Comparison of ENCODE assay signal across 23 cellular contexts in genomic region chr10:98202378-98202777, GRCh38.
"Had no signal": no experiment of that assay in that cellular context is flagged by ENCODE, and none has a peak within 500 bp of the region (broad histone marks: within the 10 kb centered on the region; RNA-seq: fewer than 3 reads in every experiment).

No MANE protein-coding gene starts in this region.

- DNase-seq: natural killer cell; occipital lobe; ovary; psoas muscle; right cardiac atrium; right lobe of liver; sigmoid colon; small intestine; stimulated activated CD4-positive, alpha-beta T cell treated with anti-CD3 and anti-CD28 coated beads, Interleukin-15, amount 100 ng/mL, for 24 hours; stimulated activated CD4-positive, alpha-beta T cell treated with anti-CD3 and anti-CD28 coated beads, Interleukin-2, amount 100 ng/mL, for 24 hours; stimulated activated CD4-positive, alpha-beta T cell treated with anti-CD3 and anti-CD28 coated beads, Interleukin-2, amount 100 ng/mL, for 48 hours; stimulated activated CD4-positive, alpha-beta T cell treated with anti-CD3 and anti-CD28 coated beads, Interleukin-4, amount 100 ng/mL, for 24 hours; stimulated activated naive B cell treated with anti-CD40 and anti-IgM and Interleukin-4, amounts not matched to agents 10 μg/mL and 1 μg/mL and 100 μg/mL, for 72 hours; stimulated activated naive CD4-positive, alpha-beta T cell treated with Interleukin-2 at 50 U/mL for 16 hours; stomach; thyroid gland; trophoblast cell; uterus had no signal

- H3K27me3 Mint-ChIP-seq: progenitor cell of endocrine pancreas; stimulated activated naive B cell treated with anti-CD40 and anti-IgM and Interleukin-4, amounts not matched to agents 10 μg/mL and 1 μg/mL and 100 μg/mL, for 72 hours; stimulated activated naive CD8-positive, alpha-beta T cell treated with anti-CD3 and anti-CD28 coated beads, Interleukin-15, Interleukin-2, amounts not matched to agents 100 ng/mL and 50 ng/mL, for 24 hours had no signal

- H3K27ac Mint-ChIP-seq: natural killer cell; nephron; neural progenitor cell; progenitor cell of endocrine pancreas; stimulated activated effector memory CD8-positive, alpha-beta T cell treated with anti-CD3 and anti-CD28 coated beads, Interleukin-12 subunit alpha, Interleukin-12 subunit beta, amount 100 ng/mL, for 72 hours; stimulated activated naive B cell treated with anti-CD40 and anti-IgM and Interleukin-4, amounts not matched to agents 10 μg/mL and 1 μg/mL and 100 μg/mL, for 72 hours; stimulated activated naive CD8-positive, alpha-beta T cell treated with anti-CD3 and anti-CD28 coated beads, Interleukin-15, Interleukin-2, amounts not matched to agents 100 ng/mL and 50 ng/mL, for 24 hours had no signal

- H3K4me1 Mint-ChIP-seq: nephron, neural progenitor cell had no signal

- H3K36me3 Mint-ChIP-seq: natural killer cell, neural progenitor cell had no signal

- H3K9me3 Mint-ChIP-seq: natural killer cell; nephron; neural progenitor cell; stimulated activated effector memory CD8-positive, alpha-beta T cell treated with anti-CD3 and anti-CD28 coated beads, Interleukin-12 subunit alpha, Interleukin-12 subunit beta, amount 100 ng/mL, for 72 hours; stimulated activated naive B cell treated with anti-CD40 and anti-IgM and Interleukin-4, amounts not matched to agents 10 μg/mL and 1 μg/mL and 100 μg/mL, for 72 hours; stimulated activated naive CD8-positive, alpha-beta T cell treated with anti-CD3 and anti-CD28 coated beads, Interleukin-15, Interleukin-2, amounts not matched to agents 100 ng/mL and 50 ng/mL, for 24 hours had no signal

- FAIRE-seq: small intestine had no signal

- ATAC-seq: natural killer cell; psoas muscle; right cardiac atrium; right lobe of liver; stimulated activated effector memory CD8-positive, alpha-beta T cell treated with anti-CD3 and anti-CD28 coated beads, Interleukin-12 subunit alpha, Interleukin-12 subunit beta, amount 100 ng/mL, for 72 hours; stimulated activated naive B cell treated with anti-CD40 and anti-IgM and Interleukin-4, amounts not matched to agents 10 μg/mL and 1 μg/mL and 100 μg/mL, for 72 hours had no signal

- H3K4me3 Mint-ChIP-seq: natural killer cell; nephron; neural progenitor cell; stimulated activated effector memory CD8-positive, alpha-beta T cell treated with anti-CD3 and anti-CD28 coated beads, Interleukin-12 subunit alpha, Interleukin-12 subunit beta, amount 100 ng/mL, for 72 hours; stimulated activated naive B cell treated with anti-CD40 and anti-IgM and Interleukin-4, amounts not matched to agents 10 μg/mL and 1 μg/mL and 100 μg/mL, for 72 hours; stimulated activated naive CD8-positive, alpha-beta T cell treated with anti-CD3 and anti-CD28 coated beads, Interleukin-15, Interleukin-2, amounts not matched to agents 100 ng/mL and 50 ng/mL, for 24 hours had no signal
